ENCODE assay signal across 8 cellular contexts in the genomic region with DNA sequence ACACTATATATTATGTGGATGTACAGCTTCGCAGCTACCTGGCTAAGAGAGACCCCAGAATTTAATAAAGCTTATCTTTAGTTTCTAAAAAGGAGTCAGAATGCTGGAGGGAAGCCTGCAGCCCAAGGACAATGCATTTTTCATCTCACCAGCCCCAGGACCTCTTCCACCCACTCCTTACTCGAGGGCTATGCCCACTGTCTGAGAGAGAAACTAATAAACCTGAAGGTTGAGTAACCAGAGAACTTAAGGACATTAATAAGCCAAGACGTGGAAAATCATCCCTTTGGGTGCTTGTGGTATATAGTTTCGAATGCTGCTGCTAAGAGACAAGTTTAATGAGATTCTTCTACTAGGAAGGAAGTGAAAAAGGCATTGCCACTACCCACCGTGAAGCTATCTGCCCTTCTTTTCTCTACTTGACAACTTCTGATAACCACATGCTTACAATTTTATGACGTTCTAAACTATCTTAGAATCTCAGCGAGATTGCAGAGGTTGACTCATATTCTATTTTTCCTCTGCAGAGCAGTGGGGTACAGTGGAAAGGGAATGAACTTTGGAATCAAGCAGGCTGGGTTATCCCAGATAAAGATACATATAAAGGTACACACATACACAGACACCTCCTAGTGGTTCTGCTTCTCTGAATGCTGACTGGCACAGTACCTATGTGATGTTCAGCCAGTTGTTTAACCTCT. TPM values are rescaled to one million over a fixed set of nuclear protein-coding genes. Genes with fewer than 3 reads are reported as not detected.
DNase-seq lines count a peak whose midpoint lies in the region; ATAC-seq and TF ChIP-seq lines count a peak whose summit lies in the region.

No MANE protein-coding gene starts in this region.

- H4K8ac ChIP-seq in neuronal stem cell (ENCODE audit: low read depth, low read length), result no peak overlapping the region

- no peak overlapping the region for H2BK5ac ChIP-seq in neuronal stem cell (ENCODE audit: low read length)

- H3K79me1 ChIP-seq in neuronal stem cell (ENCODE audit: low read depth, low read length), result no peaks in the 10 kb centered on the region

- H3K36me3 Mint-ChIP-seq in T-helper 17 cell (ENCODE audit: low read depth) (peaks cover 2% of the 10 kb centered on the region), naive B cell (no peaks in the 10 kb centered on the region)

- H3K18ac ChIP-seq in neuronal stem cell (ENCODE audit: low read length), result no peak overlapping the region

- no peak for TF ChIP-seq CTCF in right atrium auricular region (IDR thresholded peaks at IDR 0.05)

- H3K4me1 Mint-ChIP-seq in T-helper 17 cell (peaks cover 40% of the 10 kb centered on the region), naive B cell (peaks cover 23 to 36% (median 33%) of the 10 kb centered on the region in 3 donors)

- H3K36me3 ChIP-seq in right atrium auricular region (no peaks in the 10 kb centered on the region), neuronal stem cell (replicated peaks in 1 of 2; ENCODE audit: control insufficient read depth in 2 of 2, insufficient read depth in 2 of 2, low read length in 2 of 2) (no peaks in the 10 kb centered on the region)

- no peak overlapping the region for H2BK120ac ChIP-seq in neuronal stem cell (ENCODE audit: low read depth, low read length)

- ATAC-seq in GM18508 (IDR thresholded peaks at IDR 0.05; ENCODE audit: insufficient read depth, unreplicated experiment), result peak; percentile 43
- ATAC-seq in HG02870 (IDR thresholded peaks at IDR 0.05; ENCODE audit: unreplicated experiment), result peak; percentile 19
- no peak for ATAC-seq in T-helper 17 cell
- peak; percentile 29 to 35 for ATAC-seq in naive B cell (ENCODE audit: low read depth in 2 of 2)

- no peak overlapping the region for H2BK15ac ChIP-seq in neuronal stem cell (ENCODE audit: low read length)

- H3K27ac Mint-ChIP-seq in T-helper 17 cell (peak overlapping the region; percentile 39), naive B cell (peak overlapping the region in 5 of 6 donors; percentile 52 to 96 (median 77))

- H3K9me3 ChIP-seq in T-helper 17 cell (ENCODE audit: control insufficient read depth, low read length, poor library complexity, severe bottlenecking), result no peaks in the 10 kb centered on the region
- no peaks in the 10 kb centered on the region for H3K9me3 ChIP-seq in right atrium auricular region
- H3K9me3 ChIP-seq in neuronal stem cell (replicated peaks in 1 of 2; ENCODE audit: control insufficient read depth in 2 of 2, insufficient read depth in 1 of 2, low read depth in 1 of 2, low read length in 2 of 2), result peaks cover 0 to 2% of the 10 kb centered on the region in 2 donors

- no peak overlapping the region for H3K14ac ChIP-seq in neuronal stem cell (ENCODE audit: low read length)

- no CpG with 5 or more reads among the region's 7 CpGs for WGBS in neuronal stem cell (ENCODE audit: extremely low coverage in 2 of 2, insufficient read length in 2 of 2, insufficient replicate concordance in 1 of 2), 2 donors

- H2AFZ ChIP-seq in neuronal stem cell (ENCODE audit: low read length), result no peak overlapping the region

- H3K27ac ChIP-seq in right atrium auricular region, result peak overlapping the region in 1 of 2 donors; percentile 2
- no peak overlapping the region for H3K27ac ChIP-seq in neuronal stem cell (replicated peaks; ENCODE audit: low read length)

- H3K27me3 ChIP-seq in right atrium auricular region, result no peaks in the 10 kb centered on the region
- H3K27me3 ChIP-seq in neuronal stem cell (ENCODE audit: control insufficient read depth in 3 of 3, insufficient read depth in 3 of 3, low read depth in 1 of 3, low read length in 3 of 3), result peaks cover 0 to 3% (median 0%) of the 10 kb centered on the region in 3 experiments

- H3K9me3 Mint-ChIP-seq in naive B cell, result no peaks in the 10 kb centered on the region

- H3K4me1 ChIP-seq in right atrium auricular region (peaks cover 0 to 42% of the 10 kb centered on the region in 2 donors), neuronal stem cell (ENCODE audit: control insufficient read depth in 2 of 2, insufficient read depth in 1 of 2, low read depth in 1 of 2, low read length in 2 of 2) (peaks cover 6% of the 10 kb centered on the region in 2 donors)

- H3K27me3 Mint-ChIP-seq in T-helper 17 cell (no peaks in the 10 kb centered on the region), naive B cell (peaks cover 8 to 17% (median 13%) of the 10 kb centered on the region in 3 donors)

- H3K9ac ChIP-seq in neuronal stem cell (ENCODE audit: low read depth, low read length, poor library complexity), result no peak overlapping the region

- H2AK5ac ChIP-seq in neuronal stem cell (ENCODE audit: low read depth, low read length), result no peak overlapping the region

- DNase-seq in T-helper 17 cell (no peak), naive B cell (peak; percentile 69), globus pallidus (ENCODE audit: low spot score) (no peak), right atrium auricular region (ENCODE audit: low spot score) (no peak), neuronal stem cell (ENCODE audit: low spot score) (no peak), iPS-NIHi7 (ENCODE audit: extremely low spot score) (no peak)

- H3K4me3 ChIP-seq in right atrium auricular region, result no peak overlapping the region
- H3K4me3 ChIP-seq in neuronal stem cell (ENCODE audit: low read length in 2 of 2), result no peak overlapping the region

- no peak overlapping the region for H2BK12ac ChIP-seq in neuronal stem cell (ENCODE audit: low read length)

- no peak overlapping the region for H3K23ac ChIP-seq in neuronal stem cell (ENCODE audit: low read depth, low read length, poor library complexity)

- no peak overlapping the region for H3K4me2 ChIP-seq in neuronal stem cell (ENCODE audit: insufficient read depth, low read length, poor library complexity, severe bottlenecking)

- peak overlapping the region; percentile 78 for H3K4me3 Mint-ChIP-seq in T-helper 17 cell
- peak overlapping the region; percentile 2 to 79 (median 66) for H3K4me3 Mint-ChIP-seq in naive B cell

- H4K91ac ChIP-seq in neuronal stem cell (ENCODE audit: low read depth, low read length, poor library complexity), result no peak overlapping the region

- no peak overlapping the region for H3K4ac ChIP-seq in neuronal stem cell (ENCODE audit: low read length)

RNA-seq across cellular contexts. Expression of a gene that starts 3.3 kb away (rescaled TPM):
- total RNA-seq in T-helper 17 cell, result 10 to 100 TPM; 30.1 to 30.7 TPM
- 1 to 10 TPM in 1 of 6 donors, under 1 TPM in 3, not detected in 2; 0.32 to 1.2 (median 0.59) TPM for polyA plus RNA-seq in naive B cell (ENCODE audit: low read depth in 6 of 6)
- total RNA-seq in right atrium auricular region, result 10 to 100 TPM; 25.3 to 33.9 TPM
- polyA plus RNA-seq in neuronal stem cell (2013, experiment 1 of 2), result 6.4 TPM
- 6.5 TPM for polyA plus RNA-seq in neuronal stem cell (2013, experiment 2 of 2)
